In genomic region chr20:48783533-48784272, GRCh38 we compare ENCODE assay signal across 12 cellular contexts. TPM values are rescaled to one million over a fixed set of nuclear protein-coding genes. Genes with fewer than 3 reads are reported as not detected.
DNase-seq lines count a peak whose midpoint lies in the region; ATAC-seq and TF ChIP-seq lines count a peak whose summit lies in the region.
"Had no signal": no experiment of that assay in that cellular context is flagged by ENCODE, and none has a peak within 500 bp of the region (broad histone marks: within the 10 kb centered on the region; RNA-seq: fewer than 3 reads in every experiment).

No MANE protein-coding gene starts in this region.

- no peaks in the 10 kb centered on the region for H3K9me2 ChIP-seq in OCI-LY7 (ENCODE audit: insufficient read depth, low read length)

- 0 out of 2 replicates have a peak, but pooled peaks cover 4% of the 10 kb centered on the region for H3K27me3 ChIP-seq in HAP-1 (ENCODE audit: low read depth)
- H3K27me3 ChIP-seq: ovary had no signal

- no peak overlapping the region for H2AFZ ChIP-seq in OCI-LY7 (ENCODE audit: low read length)

- H3K9me3 ChIP-seq in OCI-LY7 (ENCODE audit: low read length) = peaks cover 21% of the 10 kb centered on the region
- H3K9me3 ChIP-seq in HAP-1 = peaks cover 6% of the 10 kb centered on the region; the same call in 1 of the 2 replicates
- H3K9me3 ChIP-seq: ovary had no signal

- H3K4me1 Mint-ChIP-seq in activated T-cell treated with anti-CD3 and anti-CD28 coated beads, Interleukin-2, amount 50 U/mL, for 4 hours (ENCODE audit: low read depth) = peaks cover 24% of the 10 kb centered on the region
- peaks cover 43% of the 10 kb centered on the region for H3K4me1 Mint-ChIP-seq in activated T-cell treated with anti-CD3 and anti-CD28 coated beads, Interleukin-2, amount 50 U/mL, for 24 hours (ENCODE audit: low read depth)

- CTCF ChIA-PET in OCI-LY7 (lab: Charles Lee; ENCODE audit: unreplicated experiment) = no interaction called here

- no peak for TF ChIP-seq CTCF in OCI-LY7 (conservative IDR thresholded peaks at IDR 0.05; ENCODE audit: low read length)

- peaks cover 4% of the 10 kb centered on the region for H3K9me3 Mint-ChIP-seq in activated T-cell treated with anti-CD3 and anti-CD28 coated beads, Interleukin-2, amount 50 U/mL, for 4 hours
- H3K9me3 Mint-ChIP-seq in activated T-cell treated with anti-CD3 and anti-CD28 coated beads, Interleukin-2, amount 50 U/mL, for 24 hours = peaks cover 3% of the 10 kb centered on the region

- intact Hi-C loops in OCI-LY7 (cut with micrococcal nuclease; ENCODE audit: unreplicated experiment) = no loop called here

- no peaks in the 10 kb centered on the region for H3K27me3 Mint-ChIP-seq in activated T-cell treated with anti-CD3 and anti-CD28 coated beads, Interleukin-2, amount 50 U/mL, for 4 hours (ENCODE audit: low read depth)
- no peaks in the 10 kb centered on the region for H3K27me3 Mint-ChIP-seq in activated T-cell treated with anti-CD3 and anti-CD28 coated beads, Interleukin-2, amount 50 U/mL, for 24 hours

- in situ Hi-C loops in HAP-1 (cut with MboI; ENCODE audit: low sequenced_read_pairs) = no loop called here

- peak overlapping the region; percentile 16 for H3K4me3 ChIP-seq in OCI-LY7 (ENCODE audit: low read depth, low read length, poor library complexity, severe bottlenecking)
- H3K4me3 ChIP-seq in HAP-1 = no peak overlapping the region
- H3K4me3 ChIP-seq: ovary had no signal

- peak; percentile 62 to 67 for ATAC-seq in activated T-cell treated with anti-CD3 and anti-CD28 coated beads, Interleukin-2, amount 50 U/mL, for 4 hours
- ATAC-seq: esophagus mucosa had no signal

- no peak overlapping the region for H3K27ac Mint-ChIP-seq in activated T-cell treated with anti-CD3 and anti-CD28 coated beads, Interleukin-2, amount 50 U/mL, for 24 hours

- DNase-seq in activated T-cell treated with anti-CD3 and anti-CD28 coated beads, Interleukin-2, amount 50 U/mL, for 4 hours = no peak
- DNase-seq in activated T-cell treated with anti-CD3 and anti-CD28 coated beads, Interleukin-2, amount 50 U/mL, for 24 hours = no peak
- peak; percentile 33 for DNase-seq in OCI-LY7 (ENCODE audit: low spot score)
- peak; percentile 71 for DNase-seq in central memory CD4-positive, alpha-beta T cell
- DNase-seq in stimulated activated CD8-positive, alpha-beta memory T cell treated with anti-CD3 and anti-CD28 coated beads, Interleukin-4, amount 100 ng/mL, for 48 hours = peak; percentile 69
- no peak for DNase-seq in HAP-1 (ENCODE audit: low spot score in 2 of 2)
- no peak for DNase-seq in NOMO-1 (lab: John Stamatoyannopoulos, UW; ENCODE audit: unreplicated experiment in 2 of 2)
- no peak for DNase-seq in NOMO-1 treated with DMSO at 0.1 percent for 48 hours (lab: John Stamatoyannopoulos, UW; ENCODE audit: unreplicated experiment)
- DNase-seq: kidney, ovary, trophoblast cell had no signal

- peaks cover 8% of the 10 kb centered on the region; the same call in 1 of the 2 replicates for H3K79me2 ChIP-seq in OCI-LY7 (ENCODE audit: insufficient read depth, low read depth, low read length)

- H3K27ac ChIP-seq in OCI-LY7 (ENCODE audit: low read depth, low read length, poor library complexity, severe bottlenecking) = peak overlapping the region; percentile 56
- H3K27ac ChIP-seq: ovary had no signal

- H3K4me1 ChIP-seq in OCI-LY7 (ENCODE audit: insufficient read depth, low read length, poor library complexity, severe bottlenecking) = peaks cover 57% of the 10 kb centered on the region
- H3K4me1 ChIP-seq in HAP-1 = peaks cover 2% of the 10 kb centered on the region; the same call in 1 of the 2 replicates

- POLR2A ChIA-PET in OCI-LY7 (lab: Charles Lee) = interaction anchor here (0.5 to 0.9 kb wide), 2 partner anchors 19 to 38 kb away, joined by 3 read pairs; no protein-coding TSS in a partner anchor

- no peaks in the 10 kb centered on the region for H4K20me1 ChIP-seq in OCI-LY7 (ENCODE audit: insufficient read depth, low read length)

- no TSS peak for BruUV-seq in OCI-LY7 (replicated peaks; lab: Mats Ljungman, UMichigan)

- no peak overlapping the region for H3K4me3 Mint-ChIP-seq in activated T-cell treated with anti-CD3 and anti-CD28 coated beads, Interleukin-2, amount 50 U/mL, for 4 hours
- H3K4me3 Mint-ChIP-seq in activated T-cell treated with anti-CD3 and anti-CD28 coated beads, Interleukin-2, amount 50 U/mL, for 24 hours = no peak overlapping the region

- peaks cover 8% of the 10 kb centered on the region for H3K36me3 Mint-ChIP-seq in activated T-cell treated with anti-CD3 and anti-CD28 coated beads, Interleukin-2, amount 50 U/mL, for 4 hours (ENCODE audit: insufficient read depth)
- peaks cover 12% of the 10 kb centered on the region for H3K36me3 Mint-ChIP-seq in activated T-cell treated with anti-CD3 and anti-CD28 coated beads, Interleukin-2, amount 50 U/mL, for 24 hours (ENCODE audit: low read depth)

- peaks cover 5% of the 10 kb centered on the region; the same call in 1 of the 2 replicates for H3K36me3 ChIP-seq in OCI-LY7 (ENCODE audit: insufficient read depth, low read length)
- no peaks in the 10 kb centered on the region for H3K36me3 ChIP-seq in HAP-1 (replicated peaks)
- H3K36me3 ChIP-seq: ovary had no signal

- peak overlapping the region; percentile 57 for H3K4me2 ChIP-seq in OCI-LY7 (ENCODE audit: low read length)

RNA-seq across cellular contexts. Expression of gene PREX1, which starts 44.1 kb away (rescaled TPM):
- 10 to 100 TPM; 28.8 to 31.4 (median 29.5) TPM for total RNA-seq in activated T-cell treated with anti-CD3 and anti-CD28 coated beads, Interleukin-2, amount 50 U/mL, for 4 hours
- 20.2 and 25.3 TPM in 2 replicates for total RNA-seq in OCI-LY7 (2014; rRNA removed; shearing (Covaris generic))
- total RNA-seq in OCI-LY7 (2022) = 20.7 and 24.7 TPM in 2 replicates

Comparison
In these comparisons a context has a peak if more than half of its experiments do, and no peak if none do; other contexts are left out.
1. DNase-seq: peak in OCI-LY7 (single experiment), central memory CD4-positive, alpha-beta T cell (single experiment) and stimulated activated CD8-positive, alpha-beta memory T cell treated with anti-CD3 and anti-CD28 coated beads, Interleukin-4, amount 100 ng/mL, for 48 hours (single experiment); none in activated T-cell treated with anti-CD3 and anti-CD28 coated beads, Interleukin-2, amount 50 U/mL, for 4 hours (single experiment), activated T-cell treated with anti-CD3 and anti-CD28 coated beads, Interleukin-2, amount 50 U/mL, for 24 hours (single experiment), HAP-1 (0 of 2), NOMO-1 (0 of 2) and NOMO-1 treated with DMSO at 0.1 percent for 48 hours (single experiment).